In the genomic region with DNA sequence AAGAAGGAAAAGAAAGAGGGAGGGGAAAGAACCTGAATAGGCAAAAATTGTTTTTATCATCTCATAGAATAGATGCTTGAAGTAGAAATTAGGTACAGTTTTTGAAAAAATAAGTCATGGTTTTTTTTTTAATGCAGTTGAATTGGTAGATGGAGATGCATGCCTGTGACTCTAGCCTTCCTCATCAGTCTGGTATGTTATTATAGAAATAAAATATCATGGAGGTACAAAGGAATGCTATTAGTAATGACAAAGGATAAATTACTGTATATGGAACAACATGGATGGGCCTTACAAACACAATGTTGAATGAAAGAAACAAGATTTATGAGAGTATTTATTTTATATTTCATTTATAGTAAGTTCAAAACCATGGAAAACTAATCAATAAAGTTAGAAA, we compare ENCODE assay signal across 22 cellular contexts.
DNase-seq lines count a peak whose midpoint lies in the region; ATAC-seq and TF ChIP-seq lines count a peak whose summit lies in the region.
"Had no signal": no experiment of that assay in that cellular context is flagged by ENCODE, and none has a peak within 500 bp of the region (broad histone marks: within the 10 kb centered on the region; RNA-seq: fewer than 3 reads in every experiment).

No MANE protein-coding gene starts in this region.

- peak overlapping the region; percentile 80 for H4K5ac ChIP-seq in IMR-90 (ENCODE audit: low read depth, low read length)

- H3K27ac ChIP-seq in IMR-90 (ENCODE audit: insufficient read depth, low read length) (peak overlapping the region; percentile 84), osteoblast (ENCODE audit: low read depth, low read length) (peak overlapping the region; percentile 83), thyroid gland (no peak overlapping the region)
- H3K27ac ChIP-seq: vagina had no signal

- H2AK9ac ChIP-seq in IMR-90 (replicated peaks; ENCODE audit: low read depth, low read length, poor library complexity): peak overlapping the region; percentile 90

- H3K9me3 Mint-ChIP-seq in Calu3 (ENCODE audit: low read depth, unreplicated experiment): no peaks in the 10 kb centered on the region
- H3K9me3 Mint-ChIP-seq: activated naive CD4-positive, alpha-beta T cell treated with anti-CD3 and anti-CD28 coated beads, Interleukin-2, amount 10 ng/mL, durations not matched to agents 7 days and 5 days had no signal

- no peak overlapping the region for H2AFZ ChIP-seq in IMR-90 (replicated peaks; ENCODE audit: low read length, poor library complexity)
- peak overlapping the region; percentile 68 for H2AFZ ChIP-seq in osteoblast (ENCODE audit: low read length)

- H3K23ac ChIP-seq in IMR-90 (ENCODE audit: low read depth, low read length): peak overlapping the region; percentile 78

- H3K9me3 ChIP-seq in IMR-90 (ENCODE audit: control insufficient read depth, insufficient read depth, low read length) (peaks cover 5% of the 10 kb centered on the region), osteoblast (ENCODE audit: low read depth, low read length) (no peaks in the 10 kb centered on the region), thyroid gland (no peaks in the 10 kb centered on the region)
- H3K9me3 ChIP-seq: vagina had no signal

- peaks cover 5% of the 10 kb centered on the region for H3K9me1 ChIP-seq in IMR-90 (ENCODE audit: insufficient read depth, low read length)

- H3K4me1 ChIP-seq in IMR-90 (ENCODE audit: control insufficient read depth, insufficient read depth, low read length) (peaks cover 9% of the 10 kb centered on the region), osteoblast (ENCODE audit: insufficient read depth, low read length) (peaks cover 31% of the 10 kb centered on the region), thyroid gland (no peaks in the 10 kb centered on the region)
- H3K4me1 ChIP-seq: vagina had no signal

- peak overlapping the region; percentile 92 for H3K4ac ChIP-seq in IMR-90 (ENCODE audit: low read depth, low read length)

- H3K27me3 Mint-ChIP-seq in Calu3 (ENCODE audit: unreplicated experiment): peaks cover 21% of the 10 kb centered on the region
- H3K27me3 Mint-ChIP-seq: activated B cell treated with CpG ODN at 0.5 μM for 24 hours; dendritic cell treated with granulocyte-macrophage colony-stimulating factor and Interleukin-4, amounts not matched to agents 40 ng/mL and 50 ng/mL, for 4 days had no signal

- no peak overlapping the region for H3K9ac ChIP-seq in IMR-90 (ENCODE audit: low read depth, low read length)

- in situ Hi-C loops in IMR-90 (cut with MboI; ENCODE audit: low sequenced_read_pairs): no loop called here
- in situ Hi-C loops in GM13976 (cut with MboI; ENCODE audit: low sequenced_read_pairs, unreplicated experiment): no loop called here

- no peak for TF ChIP-seq RAD21 in IMR-90 (IDR thresholded peaks at IDR 0.05; ENCODE audit: low read length)

- H2BK20ac ChIP-seq in IMR-90 (ENCODE audit: low read depth, low read length): peak overlapping the region; percentile 97

- H3K4me2 ChIP-seq in IMR-90 (ENCODE audit: low read depth, low read length) (no peak overlapping the region), osteoblast (ENCODE audit: insufficient read depth, low read length) (peak overlapping the region; percentile 41)

- BruUV-seq in IMR-90 (replicated peaks; lab: Mats Ljungman, UMichigan): no TSS peak
- no TSS peak for BruUV-seq in Calu3 (replicated peaks; lab: Mats Ljungman, UMichigan)

- POLR2A ChIA-PET in IMR-90 (lab: Charles Lee; ENCODE audit: unreplicated experiment): no interaction called here

- H3K36me3 Mint-ChIP-seq in Calu3 (ENCODE audit: insufficient read depth, unreplicated experiment): no peaks in the 10 kb centered on the region
- H3K36me3 Mint-ChIP-seq: activated naive CD4-positive, alpha-beta T cell treated with anti-CD3 and anti-CD28 coated beads, Interleukin-2, amount 10 ng/mL, durations not matched to agents 7 days and 5 days; mesothelial cell of epicardium had no signal

- dilution Hi-C loops in IMR-90 (cut with HindIII; ENCODE audit: low sequenced_read_pairs, unreplicated experiment): no loop called here

- peak overlapping the region; percentile 89 for H2BK5ac ChIP-seq in IMR-90 (ENCODE audit: low read depth, low read length, poor library complexity, severe bottlenecking)

- H2AK5ac ChIP-seq in IMR-90 (ENCODE audit: low read depth, low read length): peak overlapping the region; percentile 97; the same call in 1 of the 2 replicates

- peak overlapping the region; percentile 76 to 89 for H4K8ac ChIP-seq in IMR-90 (ENCODE audit: low read depth in 2 of 2, low read length in 2 of 2)

- peak overlapping the region; percentile 89 for H3K14ac ChIP-seq in IMR-90 (replicated peaks; ENCODE audit: low read depth, low read length)

- H3K36me3 ChIP-seq in IMR-90 (ENCODE audit: control insufficient read depth, insufficient read depth, low read length) (no peaks in the 10 kb centered on the region), osteoblast (ENCODE audit: insufficient read depth, low read length) (no peaks in the 10 kb centered on the region), thyroid gland (no peaks in the 10 kb centered on the region)
- H3K36me3 ChIP-seq: vagina had no signal

- TF ChIP-seq POLR2A in IMR-90 (IDR thresholded peaks at IDR 0.05; ENCODE audit: low read depth, low read length) (no peak), thyroid gland (IDR thresholded peaks at IDR 0.05) (no peak)

- H3K4me3 ChIP-seq in IMR-90 (ENCODE audit: insufficient read depth, low read depth, low read length) (no peak overlapping the region), choroid plexus epithelial cell (ENCODE audit: low read depth, low read length) (no peak overlapping the region), osteoblast (ENCODE audit: insufficient read depth, low read length) (no peak overlapping the region), thyroid gland (replicated peaks in 1 of 3) (no peak overlapping the region)
- H3K4me3 ChIP-seq: vagina had no signal

- H2BK120ac ChIP-seq in IMR-90 (ENCODE audit: low read depth, low read length): peak overlapping the region; percentile 98

- peak overlapping the region; percentile 85 for H3K18ac ChIP-seq in IMR-90 (ENCODE audit: low read depth, low read length)

- H3K27ac Mint-ChIP-seq in Calu3 (ENCODE audit: unreplicated experiment): no peak overlapping the region
- H3K27ac Mint-ChIP-seq: activated B cell treated with CpG ODN at 0.5 μM for 24 hours; activated CD8-positive, alpha-beta T cell treated with anti-CD3 and anti-CD28 coated beads, Interleukin-2, amount 10 ng/mL, durations not matched to agents 7 days and 5 days; activated naive CD4-positive, alpha-beta T cell treated with anti-CD3 and anti-CD28 coated beads, Interleukin-2, amount 10 ng/mL, durations not matched to agents 7 days and 5 days; activated T-cell treated with anti-CD3 and anti-CD28 coated beads, Interleukin-2, amount 50 U/mL, for 24 hours; dendritic cell treated with granulocyte-macrophage colony-stimulating factor and Interleukin-4, amounts not matched to agents 40 ng/mL and 50 ng/mL, for 4 days; mesothelial cell of epicardium; nephron progenitor cell had no signal

- H3K79me1 ChIP-seq in IMR-90 (ENCODE audit: low read depth in 1 of 2, low read length in 2 of 2): no peaks in the 10 kb centered on the region

- DNase-seq in AG20443 (ENCODE audit: low spot score): peak; percentile 57
- DNase-seq in IMR-90: peak; percentile 88
- peak; percentile 53 for DNase-seq in choroid plexus epithelial cell (ENCODE audit: low read depth)
- no peak for DNase-seq in osteoblast (ENCODE audit: insufficient read length, low spot score, missing footprints)
- no peak for DNase-seq in putamen (ENCODE audit: low spot score)
- no peak for DNase-seq in thyroid gland
- DNase-seq in Calu3: no peak
- DNase-seq in GM13976 (ENCODE audit: low spot score): no peak
- DNase-seq: activated B cell treated with CpG ODN at 0.5 μM for 24 hours; activated CD8-positive, alpha-beta T cell treated with anti-CD3 and anti-CD28 coated beads, Interleukin-2, amount 10 ng/mL, durations not matched to agents 7 days and 5 days; activated naive CD4-positive, alpha-beta T cell treated with anti-CD3 and anti-CD28 coated beads, Interleukin-2, amount 10 ng/mL, durations not matched to agents 7 days and 5 days; activated T-cell treated with anti-CD3 and anti-CD28 coated beads, Interleukin-2, amount 50 U/mL, for 24 hours; AML-193; left colon; NCI-H1694 treated with DMSO at 0.1 percent for 48 hours; NCI-H774; nephron progenitor cell; stimulated activated CD8-positive, alpha-beta memory T cell treated with anti-CD3 and anti-CD28 coated beads, Interleukin-4, amount 100 ng/mL, for 48 hours; substantia nigra had no signal

- H4K20me1 ChIP-seq in IMR-90 (ENCODE audit: insufficient read depth, low read length): no peaks in the 10 kb centered on the region
- no peaks in the 10 kb centered on the region for H4K20me1 ChIP-seq in osteoblast (ENCODE audit: insufficient read depth, low read length)

- H3K4me3 Mint-ChIP-seq in Calu3 (ENCODE audit: low read depth, unreplicated experiment): no peak overlapping the region
- H3K4me3 Mint-ChIP-seq: activated B cell treated with CpG ODN at 0.5 μM for 24 hours; activated CD8-positive, alpha-beta T cell treated with anti-CD3 and anti-CD28 coated beads, Interleukin-2, amount 10 ng/mL, durations not matched to agents 7 days and 5 days; activated naive CD4-positive, alpha-beta T cell treated with anti-CD3 and anti-CD28 coated beads, Interleukin-2, amount 10 ng/mL, durations not matched to agents 7 days and 5 days; activated T-cell treated with anti-CD3 and anti-CD28 coated beads, Interleukin-2, amount 50 U/mL, for 24 hours; dendritic cell treated with granulocyte-macrophage colony-stimulating factor and Interleukin-4, amounts not matched to agents 40 ng/mL and 50 ng/mL, for 4 days; mesothelial cell of epicardium; nephron progenitor cell had no signal

- peak overlapping the region; percentile 95; the same call in 2 of the 3 replicates for H2BK15ac ChIP-seq in IMR-90 (ENCODE audit: low read depth, low read length)

- CTCF ChIA-PET in IMR-90 (lab: Yijun Ruan, JAX) (no interaction called here), Calu3 (lab: Charles Lee) (interaction anchor here (0.7 kb wide), 1 partner anchor 48 kb away, joined by 3 read pairs; no protein-coding TSS in a partner anchor)

- TF ChIP-seq CTCF in IMR-90 (conservative IDR thresholded peaks at IDR 0.05; ENCODE audit: low read depth, low read length) (no peak), choroid plexus epithelial cell (conservative IDR thresholded peaks at IDR 0.05; ENCODE audit: low read depth, low read length) (no peak), osteoblast (IDR thresholded peaks at IDR 0.05; ENCODE audit: extremely low read depth, low read depth, low read length) (no peak), thyroid gland (IDR thresholded peaks at IDR 0.05) (no peak), Calu3 (IDR thresholded peaks at IDR 0.05; ENCODE audit: unreplicated experiment) (no peak), GM13976 (IDR thresholded peaks at IDR 0.05; ENCODE audit: borderline replicate concordance, control extremely low read depth, extremely low read depth, insufficient read depth, missing control alignments) (no peak)

- peak; percentile 89 for ATAC-seq in IMR-90 (ENCODE audit: low read depth)
- ATAC-seq: activated CD8-positive, alpha-beta T cell treated with anti-CD3 and anti-CD28 coated beads, Interleukin-2, amount 10 ng/mL, durations not matched to agents 7 days and 5 days; left colon had no signal

- no peaks in the 10 kb centered on the region for H3K79me2 ChIP-seq in osteoblast (ENCODE audit: insufficient read depth, low read length)

- no peaks in the 10 kb centered on the region for H3K27me3 ChIP-seq in IMR-90 (ENCODE audit: control insufficient read depth, insufficient read depth, low read length)
- no peaks in the 10 kb centered on the region for H3K27me3 ChIP-seq in osteoblast (ENCODE audit: insufficient read depth, low read length)
- no peaks in the 10 kb centered on the region for H3K27me3 ChIP-seq in thyroid gland
- H3K27me3 ChIP-seq: vagina had no signal

- intact Hi-C loops in IMR-90 (cut with micrococcal nuclease): no loop called here
- intact Hi-C loops in thyroid gland (cut with DNase I): no loop called here
- intact Hi-C loops in Calu3 (cut with micrococcal nuclease; ENCODE audit: unreplicated experiment): no loop called here

- H4K91ac ChIP-seq in IMR-90 (ENCODE audit: insufficient read depth, low read depth, low read length): peak overlapping the region; percentile 97

- peaks cover 8% of the 10 kb centered on the region for H3K4me1 Mint-ChIP-seq in Calu3 (ENCODE audit: low read depth, unreplicated experiment)
- H3K4me1 Mint-ChIP-seq: activated B cell treated with CpG ODN at 0.5 μM for 24 hours; activated naive CD4-positive, alpha-beta T cell treated with anti-CD3 and anti-CD28 coated beads, Interleukin-2, amount 10 ng/mL, durations not matched to agents 7 days and 5 days; mesothelial cell of epicardium; nephron progenitor cell had no signal

- peak overlapping the region; percentile 75; the same call in 1 of the 2 replicates for H3K56ac ChIP-seq in IMR-90 (ENCODE audit: extremely low read depth, insufficient read depth, low read length)

Comparison
In these comparisons a context has a peak if more than half of its experiments do, and no peak if none do; other contexts are left out.
1. DNase-seq: peak in AG20443 (single experiment), IMR-90 (single experiment) and choroid plexus epithelial cell (single experiment); none in osteoblast (single experiment), putamen (single experiment), thyroid gland (0 of 2), Calu3 (single experiment) and GM13976 (single experiment).
2. H3K27ac ChIP-seq: peak in IMR-90 (single experiment) and osteoblast (single experiment); none in thyroid gland (0 of 3).